ENCODE assay signal across 8 cellular contexts in genomic region chr2:38462121-38462634, GRCh38.
DNase-seq lines count a peak whose midpoint lies in the region; ATAC-seq, FAIRE-seq and TF ChIP-seq lines count a peak whose summit lies in the region.

No MANE protein-coding gene starts in this region.

- ATAC-seq in esophagus mucosa (peak; percentile 95), HG03442 (IDR thresholded peaks at IDR 0.05; ENCODE audit: unreplicated experiment) (no peak), GM19397 (IDR thresholded peaks at IDR 0.05; ENCODE audit: unreplicated experiment) (no peak), GM19351 (IDR thresholded peaks at IDR 0.05; ENCODE audit: unreplicated experiment) (no peak)

- FAIRE-seq in H54 (lab: Jason Lieb, UNC) = peak; percentile 95

- DNase-seq in H54 (ENCODE audit: insufficient read length, low spot score) = peak; percentile 80
- DNase-seq in RPMI8226 = peak; percentile 55
- DNase-seq in stimulated activated CD4-positive, alpha-beta T cell treated with anti-CD3 and anti-CD28 coated beads, Interleukin-15, amount 100 ng/mL, for 24 hours = peak; percentile 79
- no peak for DNase-seq in HuH-7 (ENCODE audit: low spot score)

- no peak for TF ChIP-seq POLR2A in H54 (IDR thresholded peaks at IDR 0.05; ENCODE audit: low read depth, low read length)
